ENCODE assay signal across 20 cellular contexts in the genomic region with DNA sequence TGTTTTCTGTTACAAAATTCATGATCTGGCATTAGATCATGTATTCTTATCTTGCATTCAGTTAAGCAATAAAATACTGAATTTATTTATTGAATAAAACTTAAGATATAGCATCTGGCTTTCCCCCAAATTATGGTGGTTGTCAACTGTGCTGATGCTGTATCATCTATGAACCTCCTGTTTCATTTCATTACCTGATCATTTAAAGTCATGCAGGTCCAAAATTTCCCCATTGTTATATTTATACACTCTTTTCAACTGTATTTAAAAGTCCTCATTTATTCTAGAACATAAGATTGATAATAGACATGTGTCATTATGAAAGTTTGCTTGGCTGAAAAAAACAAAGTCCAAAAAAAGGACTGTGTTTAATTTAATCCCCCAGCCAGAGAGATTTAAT.
A peak's percentile ranks its signal among the peaks of the same experiment; 100 is the strongest.
DNase-seq lines count a peak whose midpoint lies in the region; ATAC-seq and TF ChIP-seq lines count a peak whose summit lies in the region.
"Had no signal": no experiment of that assay in that cellular context is flagged by ENCODE, and none has a peak within 500 bp of the region (broad histone marks: within the 10 kb centered on the region; RNA-seq: fewer than 3 reads in every experiment).

No MANE protein-coding gene starts in this region.

- H3K9ac ChIP-seq in Karpas-422 (ENCODE audit: low read length) = no peak overlapping the region
- H3K9ac ChIP-seq: BLaER1 treated with 17β-estradiol and CSF1 and Interleukin-3, amounts not matched to agents 10 nM and 100 nM had no signal

- no peaks in the 10 kb centered on the region for H4K20me1 ChIP-seq in Karpas-422 (ENCODE audit: insufficient read depth, low read depth, low read length)
- H4K20me1 ChIP-seq: BLaER1 treated with 17β-estradiol and CSF1 and Interleukin-3, amounts not matched to agents 10 nM and 100 nM had no signal

- no peaks in the 10 kb centered on the region for H3K9me2 ChIP-seq in Karpas-422 (replicated peaks; ENCODE audit: insufficient read depth, low read length)

- ATAC-seq in GM18868 (IDR thresholded peaks at IDR 0.05; ENCODE audit: unreplicated experiment) (peak; percentile 46), GM21619 (IDR thresholded peaks at IDR 0.05; ENCODE audit: unreplicated experiment) (no peak), HG03039 (IDR thresholded peaks at IDR 0.05; ENCODE audit: unreplicated experiment) (no peak)
- ATAC-seq: A549 had no signal

- H3K27me3 ChIP-seq in Karpas-422 (ENCODE audit: low read length) = no peaks in the 10 kb centered on the region
- H3K27me3 ChIP-seq: BE2C; BLaER1 treated with 17β-estradiol and CSF1 and Interleukin-3, amounts not matched to agents 10 nM and 100 nM had no signal

- no peaks in the 10 kb centered on the region; the same call in 1 of the 2 replicates for H3K27me3 Mint-ChIP-seq in HFFc6 (ENCODE audit: insufficient read depth)
- H3K27me3 Mint-ChIP-seq: CD4-positive, alpha-beta T cell; CD8-positive, alpha-beta memory T cell had no signal

- H3K4me2 ChIP-seq in Karpas-422 (ENCODE audit: low read depth, low read length, poor library complexity, severe bottlenecking) = peak overlapping the region; percentile 2
- H3K4me2 ChIP-seq: A549 had no signal

- no peak for TF ChIP-seq CTCF in HFFc6 (IDR thresholded peaks at IDR 0.05)

- H3K4me3 Mint-ChIP-seq in HFFc6 = no peak overlapping the region
- H3K4me3 Mint-ChIP-seq: CD14-positive monocyte; CD4-positive, alpha-beta T cell; CD8-positive, alpha-beta memory T cell had no signal

- H3K36me3 Mint-ChIP-seq in HFFc6 (ENCODE audit: low read depth) = no peaks in the 10 kb centered on the region
- H3K36me3 Mint-ChIP-seq: CD14-positive monocyte; CD8-positive, alpha-beta memory T cell had no signal

- no peaks in the 10 kb centered on the region for H3K9me3 ChIP-seq in Karpas-422 (ENCODE audit: low read length)
- H3K9me3 ChIP-seq: A549; BE2C; BLaER1 treated with 17β-estradiol and CSF1 and Interleukin-3, amounts not matched to agents 10 nM and 100 nM had no signal

- H2AFZ ChIP-seq in Karpas-422 (ENCODE audit: low read length) = peak overlapping the region; percentile 37; the same call in 1 of the 2 replicates

- H3K4me3 ChIP-seq in Karpas-422 (ENCODE audit: low read length) = no peak overlapping the region
- H3K4me3 ChIP-seq: A549; BLaER1 treated with 17β-estradiol and CSF1 and Interleukin-3, amounts not matched to agents 10 nM and 100 nM had no signal

- H3K79me2 ChIP-seq in Karpas-422 (ENCODE audit: low read length) = no peaks in the 10 kb centered on the region

- H3K4me1 Mint-ChIP-seq in HFFc6 (ENCODE audit: low read depth) = no peaks in the 10 kb centered on the region; the same call in 1 of the 2 replicates
- H3K4me1 Mint-ChIP-seq: CD14-positive monocyte; CD8-positive, alpha-beta memory T cell had no signal

- H3K27ac ChIP-seq in Karpas-422 (ENCODE audit: low read length) = no peak overlapping the region
- H3K27ac ChIP-seq: A549; BLaER1 treated with 17β-estradiol and CSF1 and Interleukin-3, amounts not matched to agents 10 nM and 100 nM had no signal

- H3K27ac Mint-ChIP-seq in HFFc6 = no peak overlapping the region
- H3K27ac Mint-ChIP-seq: CD14-positive monocyte; CD4-positive, alpha-beta T cell; CD8-positive, alpha-beta memory T cell had no signal

- peaks cover 33% of the 10 kb centered on the region for H3K9me3 Mint-ChIP-seq in HFFc6

- H3K4me1 ChIP-seq in Karpas-422 (ENCODE audit: low read length) = 0 out of 2 replicates have a peak, but pooled peaks cover 3% of the 10 kb centered on the region
- H3K4me1 ChIP-seq: A549 had no signal

- no peaks in the 10 kb centered on the region for H3K36me3 ChIP-seq in Karpas-422 (ENCODE audit: insufficient read depth, low read length)
- H3K36me3 ChIP-seq: BE2C; BLaER1 treated with 17β-estradiol and CSF1 and Interleukin-3, amounts not matched to agents 10 nM and 100 nM had no signal

- DNase-seq in Karpas-422 (no peak), OCI-M1 (lab: John Stamatoyannopoulos, UW) (peak; percentile 50), HFFc6 (no peak)
- DNase-seq: 8988T; ACHN; AML-193; BE2C; CD4-positive, alpha-beta T cell; CD8-positive, alpha-beta memory T cell; DMS53; DMS79 treated with DMSO at 0.1 percent for 48 hours; GF-D8; H7; HCEC 1CT had no signal
